In the genomic region with DNA sequence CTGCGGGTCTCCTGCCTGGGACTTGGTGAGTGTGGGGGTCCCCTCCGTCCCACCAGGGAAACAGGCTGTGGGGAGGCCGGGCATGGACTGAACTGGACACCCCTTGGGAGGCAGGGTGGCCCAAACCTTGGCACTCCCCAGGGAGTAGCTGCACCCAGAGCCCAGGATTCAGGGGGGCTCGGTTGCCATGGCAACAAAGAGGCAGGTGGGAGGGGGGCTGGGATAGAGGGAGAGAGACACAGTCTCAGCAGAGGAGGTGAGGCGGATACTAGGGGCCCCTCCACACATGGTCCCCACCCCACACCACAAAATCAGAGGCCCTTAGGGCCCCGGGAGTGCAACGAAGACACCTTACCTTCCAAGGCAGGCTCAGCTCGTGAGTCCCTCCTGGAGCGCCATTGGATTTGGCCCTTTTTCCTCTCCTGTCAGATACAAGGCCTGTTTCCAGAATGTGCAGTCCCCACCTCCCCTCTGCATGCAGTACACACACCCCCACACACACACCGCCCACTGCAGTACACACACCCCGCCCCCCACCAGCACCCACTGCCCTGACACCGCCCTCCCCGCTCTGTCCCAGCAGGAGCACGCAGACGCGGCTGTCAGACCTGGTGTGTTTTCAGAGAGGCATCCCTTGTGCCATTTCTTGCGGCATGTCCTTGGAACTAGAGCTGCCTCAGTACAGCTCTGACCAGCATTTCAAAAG, we compare ENCODE assay signal across 31 cellular contexts.
"Had no signal": no experiment of that assay in that cellular context is flagged by ENCODE, and none has a peak within 500 bp of the region (broad histone marks: within the 10 kb centered on the region; RNA-seq: fewer than 3 reads in every experiment).

No MANE protein-coding gene starts in this region.

- ATAC-seq: activated CD4-positive, CD25-positive, alpha-beta regulatory T cell treated with anti-CD3 and anti-CD28 coated beads, Interleukin-2, amount 50 U/mL, for 24 hours; activated CD8-positive, alpha-beta T cell treated with anti-CD3 and anti-CD28 coated beads for 36 hours; activated T-cell treated with anti-CD3 and anti-CD28 coated beads, Interleukin-2, amount 50 U/mL, for 4 hours; activated T-helper 17 cell treated with anti-CD3 and anti-CD28 coated beads, Interleukin-2, amount 50 U/mL, for 72 hours; body of pancreas; effector memory CD8-positive, alpha-beta T cell; foreskin keratinocyte; gastrocnemius medialis; heart left ventricle; T-helper 17 cell had no signal

- H3K27ac ChIP-seq: body of pancreas, coronary artery, esophagus muscularis mucosa, foreskin keratinocyte, gastrocnemius medialis, heart left ventricle had no signal

- H3K4me3 Mint-ChIP-seq: activated B cell treated with CpG ODN at 0.5 μM for 24 hours; activated CD8-positive, alpha-beta T cell treated with anti-CD3 and anti-CD28 coated beads for 36 hours; activated naive CD8-positive, alpha-beta T cell; activated T-helper 17 cell treated with anti-CD3 and anti-CD28 coated beads, Interleukin-2, amount 50 U/mL, for 72 hours; dendritic cell treated with granulocyte-macrophage colony-stimulating factor and Interleukin-4, amounts not matched to agents 40 ng/mL and 50 ng/mL, for 4 days; effector memory CD8-positive, alpha-beta T cell; T-helper 17 cell; T-helper 2 cell treated with Interferon-gamma antibody and Interleukin-4, amounts not matched to agents 5 μg/mL and 100 μg/mL, for 36 hours had no signal

- H3K4me1 Mint-ChIP-seq: activated B cell treated with CpG ODN at 0.5 μM for 24 hours had no signal

- H3K36me3 Mint-ChIP-seq: activated naive CD8-positive, alpha-beta T cell had no signal

- H3K36me3 ChIP-seq: gastrocnemius medialis had no signal

- H3K9me3 Mint-ChIP-seq: activated B cell treated with CpG ODN at 0.5 μM for 24 hours; activated CD8-positive, alpha-beta T cell treated with anti-CD3 and anti-CD28 coated beads for 36 hours; activated T-cell treated with anti-CD3 and anti-CD28 coated beads, Interleukin-2, amount 50 U/mL, for 4 hours; activated T-helper 17 cell treated with anti-CD3 and anti-CD28 coated beads, Interleukin-2, amount 50 U/mL, for 72 hours; dendritic cell treated with granulocyte-macrophage colony-stimulating factor and Interleukin-4, amounts not matched to agents 40 ng/mL and 50 ng/mL, for 4 days; effector memory CD8-positive, alpha-beta T cell; T-helper 2 cell treated with Interferon-gamma antibody and Interleukin-4, amounts not matched to agents 5 μg/mL and 100 μg/mL, for 36 hours had no signal

- H3K4me1 ChIP-seq: body of pancreas, esophagus muscularis mucosa, foreskin keratinocyte, gastrocnemius medialis, heart left ventricle had no signal

- H3K27ac Mint-ChIP-seq: activated B cell treated with CpG ODN at 0.5 μM for 24 hours; activated CD8-positive, alpha-beta T cell treated with anti-CD3 and anti-CD28 coated beads for 36 hours; activated naive CD8-positive, alpha-beta T cell; activated T-helper 17 cell treated with anti-CD3 and anti-CD28 coated beads, Interleukin-2, amount 50 U/mL, for 72 hours; dendritic cell treated with granulocyte-macrophage colony-stimulating factor and Interleukin-4, amounts not matched to agents 40 ng/mL and 50 ng/mL, for 4 days; T-helper 17 cell; T-helper 2 cell treated with Interferon-gamma antibody and Interleukin-4, amounts not matched to agents 5 μg/mL and 100 μg/mL, for 36 hours had no signal

- DNase-seq: activated B cell treated with CpG ODN at 0.5 μM for 24 hours; activated CD4-positive, alpha-beta T cell treated with anti-CD3 and anti-CD28 coated beads for 48 hours; activated CD4-positive, alpha-beta T cell treated with anti-CD3 and anti-CD28 coated beads, Interleukin-2, amount 50 U/mL, for 1 hour; activated CD4-positive, alpha-beta T cell treated with anti-CD3 and anti-CD28 coated beads, Interleukin-2, amount 50 U/mL, for 48 hours; activated CD8-positive, alpha-beta memory T cell treated with anti-CD3 and anti-CD28 coated beads for 24 hours; activated CD8-positive, alpha-beta T cell treated with anti-CD3 and anti-CD28 coated beads for 36 hours; activated effector memory CD4-positive, alpha-beta T cell treated with Interleukin-2 at 50 U/mL for 16 hours; activated gamma-delta T cell treated with Interleukin-2 at 50 U/mL for 16 hours; activated naive CD4-positive, alpha-beta T cell treated with anti-CD3 and anti-CD28 coated beads, Interleukin-2, amount 50 U/mL, for 16 hours; activated naive CD4-positive, alpha-beta T cell treated with Interleukin-2 at 50 U/mL for 16 hours; activated T-cell treated with anti-CD3 and anti-CD28 coated beads, Interleukin-2, amount 50 U/mL, for 4 hours; amniotic stem cell; aorta; body of pancreas; effector CD4-positive, alpha-beta T cell; effector memory CD8-positive, alpha-beta T cell; erythroblast; foreskin keratinocyte; gastrocnemius medialis; glutamatergic neuron; heart left ventricle; T-helper 17 cell; T1000; WERI-Rb-1 had no signal

- H3K4me3 ChIP-seq: body of pancreas, coronary artery, esophagus muscularis mucosa, gastrocnemius medialis, heart left ventricle had no signal

- H3K9me3 ChIP-seq: body of pancreas, esophagus muscularis mucosa, gastrocnemius medialis, heart left ventricle had no signal

- H3K27me3 Mint-ChIP-seq: activated B cell treated with CpG ODN at 0.5 μM for 24 hours; activated CD8-positive, alpha-beta T cell treated with anti-CD3 and anti-CD28 coated beads for 36 hours; activated naive CD8-positive, alpha-beta T cell; activated T-helper 17 cell treated with anti-CD3 and anti-CD28 coated beads, Interleukin-2, amount 50 U/mL, for 72 hours; dendritic cell treated with granulocyte-macrophage colony-stimulating factor and Interleukin-4, amounts not matched to agents 40 ng/mL and 50 ng/mL, for 4 days; effector memory CD8-positive, alpha-beta T cell; T-helper 17 cell had no signal

- H3K27me3 ChIP-seq: body of pancreas, esophagus muscularis mucosa, foreskin keratinocyte, heart left ventricle had no signal
